24 cellular contexts compared by ENCODE assay signal in the genomic region with DNA sequence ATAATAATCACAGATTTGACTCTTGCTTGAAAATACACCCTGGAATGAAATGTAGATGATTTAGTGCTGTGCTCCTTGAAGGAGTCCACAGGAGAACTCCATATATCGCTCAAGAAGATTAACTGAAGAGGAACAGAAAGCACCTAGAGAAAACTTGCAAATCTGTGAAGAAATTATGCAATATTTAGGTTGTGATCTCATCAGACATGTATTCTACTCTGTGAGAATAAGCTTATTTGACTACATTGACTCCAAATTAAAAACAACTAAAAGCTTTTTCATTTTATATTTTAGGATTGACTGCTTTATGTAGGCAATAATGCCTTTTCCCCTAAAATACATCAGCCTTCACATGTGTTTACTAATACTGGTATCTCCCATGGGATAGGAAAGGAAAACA.
"Had no signal": no experiment of that assay in that cellular context is flagged by ENCODE, and none has a peak within 500 bp of the region (broad histone marks: within the 10 kb centered on the region; RNA-seq: fewer than 3 reads in every experiment).

No MANE protein-coding gene starts in this region.

- H3K27me3 Mint-ChIP-seq: dendritic cell treated with granulocyte-macrophage colony-stimulating factor and Interleukin-4, amounts not matched to agents 40 ng/mL and 50 ng/mL, for 4 days; effector memory CD8-positive, alpha-beta T cell; naive B cell had no signal

- H3K27ac ChIP-seq: colonic mucosa, epithelial cell of prostate, esophagus squamous epithelium, gastrocnemius medialis, heart right ventricle, left lung, lower lobe of right lung had no signal

- H3K9me3 ChIP-seq: colonic mucosa, esophagus squamous epithelium, gastrocnemius medialis, left lung, lower lobe of right lung had no signal

- H3K4me1 ChIP-seq: colonic mucosa, esophagus squamous epithelium, gastrocnemius medialis, heart right ventricle, left lung, lower lobe of right lung had no signal

- H3K36me3 Mint-ChIP-seq: mesothelial cell of epicardium, naive B cell had no signal

- DNase-seq: colonic mucosa; cortex of kidney; effector CD8-positive, alpha-beta T cell; effector memory CD8-positive, alpha-beta T cell; erythroblast; esophagus squamous epithelium; foreskin fibroblast; foreskin melanocyte; gastrocnemius medialis; glutamatergic neuron; head of caudate nucleus; heart right ventricle; hippocampal formation; left cardiac atrium; left lung; left ventricle myocardium superior; lower lobe of right lung; mesenchymal stem cell; mucosa of descending colon; naive B cell had no signal

- H3K36me3 ChIP-seq: colonic mucosa, esophagus squamous epithelium, gastrocnemius medialis, heart right ventricle, left lung, lower lobe of right lung had no signal

- H3K4me3 Mint-ChIP-seq: dendritic cell treated with granulocyte-macrophage colony-stimulating factor and Interleukin-4, amounts not matched to agents 40 ng/mL and 50 ng/mL, for 4 days; effector memory CD8-positive, alpha-beta T cell; mesothelial cell of epicardium; naive B cell had no signal

- H3K27me3 ChIP-seq: colonic mucosa, esophagus squamous epithelium, gastrocnemius medialis, heart right ventricle, left lung had no signal

- H3K4me1 Mint-ChIP-seq: mesothelial cell of epicardium, naive B cell had no signal

- H3K4me3 ChIP-seq: colonic mucosa, esophagus squamous epithelium, gastrocnemius medialis, heart right ventricle, left lung, lower lobe of right lung, mucosa of descending colon had no signal

- H3K27ac Mint-ChIP-seq: dendritic cell treated with granulocyte-macrophage colony-stimulating factor and Interleukin-4, amounts not matched to agents 40 ng/mL and 50 ng/mL, for 4 days; effector memory CD8-positive, alpha-beta T cell; mesothelial cell of epicardium; naive B cell had no signal

- ATAC-seq: effector memory CD8-positive, alpha-beta T cell; esophagus mucosa; gastrocnemius medialis; heart right ventricle; left cardiac atrium; left lung; left ventricle myocardium superior; lower lobe of right lung; mucosa of descending colon had no signal
